Comparison of ENCODE assay signal across 19 cellular contexts in genomic region chr6:90424580-90424979, GRCh38.
A peak's percentile ranks its signal among the peaks of the same experiment; 100 is the strongest.
DNase-seq lines count a peak whose midpoint lies in the region; ATAC-seq and TF ChIP-seq lines count a peak whose summit lies in the region.
"Had no signal": no experiment of that assay in that cellular context is flagged by ENCODE, and none has a peak within 500 bp of the region (broad histone marks: within the 10 kb centered on the region; RNA-seq: fewer than 3 reads in every experiment).

No MANE protein-coding gene starts in this region.

- CTCF ChIA-PET in CD4-positive, alpha-beta T cell (lab: Charles Lee) = interaction anchor here (0.8 to 2.6 kb wide), 6 partner anchors 11 to 55 kb away, joined by 3 to 10 read pairs (median 4); no protein-coding TSS in a partner anchor
- CTCF ChIA-PET in CD8-positive, alpha-beta memory T cell (lab: Charles Lee) = interaction anchor here (0.7 to 4.6 kb wide), 11 partner anchors 10 to 480 kb away, joined by 3 to 31 read pairs (median 4); no protein-coding TSS in a partner anchor

- H3K9me3 Mint-ChIP-seq in CD4-positive, alpha-beta T cell = peaks cover 4% of the 10 kb centered on the region
- H3K9me3 Mint-ChIP-seq in CD8-positive, alpha-beta memory T cell = peaks cover 3 to 6% (median 4%) of the 10 kb centered on the region in 5 donors
- H3K9me3 Mint-ChIP-seq in T-helper 2 cell treated with Interferon-gamma antibody and Interleukin-4, amounts not matched to agents 5 μg/mL and 100 μg/mL, for 36 hours = peaks cover 25% of the 10 kb centered on the region
- peaks cover 3 to 5% of the 10 kb centered on the region in 2 donors for H3K9me3 Mint-ChIP-seq in effector memory CD8-positive, alpha-beta T cell

- ATAC-seq in CD4-positive, alpha-beta T cell (ENCODE audit: poor library complexity) = no peak
- ATAC-seq in effector memory CD8-positive, alpha-beta T cell (replicated peaks) = no peak
- ATAC-seq in HG02798 (IDR thresholded peaks at IDR 0.05; ENCODE audit: poor library complexity, unreplicated experiment) = no peak
- no peak for ATAC-seq in HG03354 (IDR thresholded peaks at IDR 0.05; ENCODE audit: poor library complexity, severe bottlenecking, unreplicated experiment)
- ATAC-seq: gastroesophageal sphincter, upper lobe of right lung had no signal

- POLR2A ChIA-PET in CD4-positive, alpha-beta T cell (lab: Charles Lee) = interaction anchor here (0.9 to 4.0 kb wide), 7 partner anchors 8 to 472 kb away, joined by 3 to 34 read pairs (median 3); no protein-coding TSS in a partner anchor
- POLR2A ChIA-PET in CD8-positive, alpha-beta memory T cell (lab: Charles Lee) = interaction anchor here (0.8 to 1.3 kb wide), 4 partner anchors 10 to 27 kb away, joined by 3 to 6 read pairs (median 4); no protein-coding TSS in a partner anchor

- H3K27ac Mint-ChIP-seq in CD4-positive, alpha-beta T cell = peak overlapping the region; percentile 81
- peak overlapping the region; percentile 68 to 94 (median 72) for H3K27ac Mint-ChIP-seq in CD8-positive, alpha-beta memory T cell
- H3K27ac Mint-ChIP-seq in T-helper 2 cell treated with Interferon-gamma antibody and Interleukin-4, amounts not matched to agents 5 μg/mL and 100 μg/mL, for 36 hours = peak overlapping the region; percentile 77
- H3K27ac Mint-ChIP-seq in effector memory CD8-positive, alpha-beta T cell = peak overlapping the region; percentile 15 to 94

- intact Hi-C loops in CD4-positive, alpha-beta T cell (cut with DNase I, micrococcal nuclease) = no loop called here
- intact Hi-C loops in vagina (cut with DNase I) = no loop called here

- H3K36me3 ChIP-seq in CD8-positive, alpha-beta memory T cell (ENCODE audit: insufficient read depth, low read length) = no peaks in the 10 kb centered on the region
- H3K36me3 ChIP-seq in vagina = no peaks in the 10 kb centered on the region
- H3K36me3 ChIP-seq: esophagus squamous epithelium, gastroesophageal sphincter, upper lobe of right lung had no signal

- H3K4me3 ChIP-seq in CD8-positive, alpha-beta memory T cell (ENCODE audit: low read length) = peak overlapping the region; percentile 33
- H3K4me3 ChIP-seq in vagina = no peak overlapping the region
- H3K4me3 ChIP-seq: esophagus squamous epithelium, gastroesophageal sphincter, smooth muscle cell, upper lobe of right lung had no signal

- no peak for DNase-seq in CD4-positive, alpha-beta T cell
- no peak for DNase-seq in CD8-positive, alpha-beta memory T cell
- DNase-seq in T-helper 2 cell treated with Interferon-gamma antibody and Interleukin-4, amounts not matched to agents 5 μg/mL and 100 μg/mL, for 36 hours (ENCODE audit: low spot score) = no peak
- DNase-seq in effector memory CD8-positive, alpha-beta T cell = no peak
- DNase-seq in vagina (ENCODE audit: extremely low spot score in 2 of 2) = no peak
- DNase-seq: AML-193; effector CD8-positive, alpha-beta T cell; esophagus squamous epithelium; GDM1; kidney; NCI-H1417; NCI-H2171; NCI-H524 treated with DMSO at 0.1 percent for 48 hours; Right ventricle myocardium superior; upper lobe of right lung had no signal

- TF ChIP-seq CTCF in CD4-positive, alpha-beta T cell (IDR thresholded peaks at IDR 0.05) = no peak
- TF ChIP-seq CTCF in vagina (IDR thresholded peaks at IDR 0.05) = no peak

- TF ChIP-seq POLR2A in vagina (IDR thresholded peaks at IDR 0.05) = no peak

- H3K4me1 Mint-ChIP-seq in CD4-positive, alpha-beta T cell (ENCODE audit: low read depth) = peaks cover 21% of the 10 kb centered on the region
- H3K4me1 Mint-ChIP-seq in CD8-positive, alpha-beta memory T cell = peaks cover 16 to 24% (median 22%) of the 10 kb centered on the region in 3 donors
- peaks cover 23% of the 10 kb centered on the region for H3K4me1 Mint-ChIP-seq in T-helper 2 cell treated with Interferon-gamma antibody and Interleukin-4, amounts not matched to agents 5 μg/mL and 100 μg/mL, for 36 hours (ENCODE audit: low read depth)
- peaks cover 10 to 13% of the 10 kb centered on the region in 2 donors for H3K4me1 Mint-ChIP-seq in effector memory CD8-positive, alpha-beta T cell (ENCODE audit: low read depth in 2 of 2)

- peak overlapping the region; percentile 50 for H3K4me3 Mint-ChIP-seq in CD4-positive, alpha-beta T cell
- H3K4me3 Mint-ChIP-seq in CD8-positive, alpha-beta memory T cell = peak overlapping the region in 6 of 7 donors; percentile 29 to 80 (median 50)
- peak overlapping the region; percentile 35 for H3K4me3 Mint-ChIP-seq in T-helper 2 cell treated with Interferon-gamma antibody and Interleukin-4, amounts not matched to agents 5 μg/mL and 100 μg/mL, for 36 hours
- peak overlapping the region in 1 of 2 donors; percentile 73 for H3K4me3 Mint-ChIP-seq in effector memory CD8-positive, alpha-beta T cell

- no peaks in the 10 kb centered on the region for H3K27me3 Mint-ChIP-seq in CD4-positive, alpha-beta T cell
- peaks cover 0 to 7% of the 10 kb centered on the region in 2 donors for H3K27me3 Mint-ChIP-seq in CD8-positive, alpha-beta memory T cell
- H3K27me3 Mint-ChIP-seq in T-helper 2 cell treated with Interferon-gamma antibody and Interleukin-4, amounts not matched to agents 5 μg/mL and 100 μg/mL, for 36 hours (ENCODE audit: low read depth) = no peaks in the 10 kb centered on the region
- H3K27me3 Mint-ChIP-seq in effector memory CD8-positive, alpha-beta T cell = no peaks in the 10 kb centered on the region

- H3K9me3 ChIP-seq in CD4-positive, alpha-beta T cell (ENCODE audit: control insufficient read depth, low read length) = peaks cover 5% of the 10 kb centered on the region
- peaks cover 8% of the 10 kb centered on the region for H3K9me3 ChIP-seq in CD8-positive, alpha-beta memory T cell (ENCODE audit: low read length)
- H3K9me3 ChIP-seq in vagina = no peaks in the 10 kb centered on the region

- H3K4me1 ChIP-seq in CD8-positive, alpha-beta memory T cell (ENCODE audit: insufficient read depth, low read length) = peaks cover 10% of the 10 kb centered on the region
- H3K4me1 ChIP-seq in vagina = no peaks in the 10 kb centered on the region
- H3K4me1 ChIP-seq: esophagus squamous epithelium, gastroesophageal sphincter, upper lobe of right lung had no signal

- no peak overlapping the region for H3K27ac ChIP-seq in CD4-positive, alpha-beta T cell (ENCODE audit: low read depth, low read length)
- no peak overlapping the region for H3K27ac ChIP-seq in CD8-positive, alpha-beta memory T cell (ENCODE audit: low read depth, low read length)
- no peak overlapping the region for H3K27ac ChIP-seq in vagina
- H3K27ac ChIP-seq: esophagus squamous epithelium, gastroesophageal sphincter, upper lobe of right lung had no signal

- no peaks in the 10 kb centered on the region for H3K27me3 ChIP-seq in CD4-positive, alpha-beta T cell (ENCODE audit: control insufficient read depth, insufficient read depth, low read length)
- H3K27me3 ChIP-seq in CD8-positive, alpha-beta memory T cell (ENCODE audit: insufficient read depth, low read length, poor library complexity, severe bottlenecking) = no peaks in the 10 kb centered on the region
- no peaks in the 10 kb centered on the region for H3K27me3 ChIP-seq in vagina
- H3K27me3 ChIP-seq: esophagus squamous epithelium, gastroesophageal sphincter, upper lobe of right lung had no signal

- H3K36me3 Mint-ChIP-seq in CD4-positive, alpha-beta T cell (ENCODE audit: low read depth) = no peaks in the 10 kb centered on the region
- H3K36me3 Mint-ChIP-seq in CD8-positive, alpha-beta memory T cell = peaks cover 0 to 6% (median 0%) of the 10 kb centered on the region in 3 donors
- H3K36me3 Mint-ChIP-seq in T-helper 2 cell treated with Interferon-gamma antibody and Interleukin-4, amounts not matched to agents 5 μg/mL and 100 μg/mL, for 36 hours (ENCODE audit: low read depth) = peaks cover 14% of the 10 kb centered on the region
- peaks cover 4% of the 10 kb centered on the region for H3K36me3 Mint-ChIP-seq in effector memory CD8-positive, alpha-beta T cell (ENCODE audit: insufficient read depth)
